ENCODE assay signal across 8 cellular contexts in the genomic region with DNA sequence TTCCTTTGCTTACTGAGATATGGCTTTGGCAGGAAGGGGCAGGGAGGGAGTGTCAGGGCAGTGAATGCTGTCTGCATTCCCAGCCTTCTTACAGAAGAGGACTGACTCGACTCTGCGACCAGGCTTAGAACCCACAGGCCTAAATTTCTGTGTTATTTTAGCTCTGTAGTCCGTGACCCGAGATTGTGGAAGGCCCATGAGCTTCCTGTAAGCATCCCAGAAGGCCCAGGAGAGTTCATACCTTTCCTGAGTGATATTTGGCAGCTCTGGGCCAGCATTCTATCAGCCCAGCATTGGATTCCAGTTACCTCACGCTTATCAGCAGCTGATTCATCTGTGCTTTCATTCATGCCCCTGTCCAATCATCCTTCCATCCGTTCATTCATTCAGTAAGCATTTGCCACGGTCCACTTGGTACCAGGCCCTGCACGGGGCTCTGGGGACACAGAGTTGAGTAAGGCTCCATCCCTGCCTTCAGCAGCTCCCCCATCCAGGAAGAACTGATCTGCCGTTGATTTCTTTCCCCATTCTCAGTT. TPM values are rescaled to one million over a fixed set of nuclear protein-coding genes. Genes with fewer than 3 reads are reported as not detected.
DNase-seq lines count a peak whose midpoint lies in the region; ATAC-seq, FAIRE-seq and TF ChIP-seq lines count a peak whose summit lies in the region.
"Had no signal": no experiment of that assay in that cellular context is flagged by ENCODE, and none has a peak within 500 bp of the region (broad histone marks: within the 10 kb centered on the region; RNA-seq: fewer than 3 reads in every experiment).

No MANE protein-coding gene starts in this region.

- TF ChIP-seq CTCF in brain microvascular endothelial cell (IDR thresholded peaks at IDR 0.05; ENCODE audit: low read depth, low read length, missing control alignments), result no peak
- TF ChIP-seq CTCF in right lobe of liver (IDR thresholded peaks at IDR 0.05), result no peak

- no peaks in the 10 kb centered on the region for H3K9me3 ChIP-seq in right lobe of liver

- peaks cover 16% of the 10 kb centered on the region for H3K36me3 ChIP-seq in brain microvascular endothelial cell (replicated peaks)
- H3K36me3 ChIP-seq in right lobe of liver, result peaks cover 0 to 14% (median 7%) of the 10 kb centered on the region in 4 donors
- H3K36me3 ChIP-seq in urinary bladder (ENCODE audit: insufficient read depth), result no peaks in the 10 kb centered on the region

- WGBS in right lobe of liver (ENCODE audit: insufficient coverage, low coverage, low lambda C conversion rate, missing lambda C conversion rate), result 56% methylated on average over 5 of the region's 9 CpGs
- WGBS in urinary bladder, result 57% methylated on average over 9 of the region's 9 CpGs

- ATAC-seq in HG03354 (IDR thresholded peaks at IDR 0.05; ENCODE audit: poor library complexity, severe bottlenecking, unreplicated experiment) (peak; percentile 58), right lobe of liver (peak; percentile 24 to 55 (median 40))
- ATAC-seq: T-cell had no signal

- H3K27me3 ChIP-seq in brain microvascular endothelial cell (replicated peaks) (no peaks in the 10 kb centered on the region), right lobe of liver (no peaks in the 10 kb centered on the region)

- in situ Hi-C loops in brain microvascular endothelial cell (cut with HindIII; ENCODE audit: low pct_ligation_motif_present, low sequenced_read_pairs), result no loop called here

- H3K27ac ChIP-seq in brain microvascular endothelial cell (peak overlapping the region; percentile 97), right lobe of liver (peak overlapping the region in 1 of 3 donors; percentile 16), urinary bladder (ENCODE audit: low read depth) (peak overlapping the region; percentile 5)

- TF ChIP-seq POLR2A in right lobe of liver (IDR thresholded peaks at IDR 0.05), result no peak

- H3K4me3 ChIP-seq in brain microvascular endothelial cell (ENCODE audit: low read depth, low read length) (no peak overlapping the region), right lobe of liver (no peak overlapping the region), urinary bladder (ENCODE audit: low read depth, low read length) (no peak overlapping the region)

- intact Hi-C loops in right lobe of liver (cut with DNase I), result loop anchor here in 1 of 2 donors (5.0 kb wide), 1 partner anchor 219 kb away; no protein-coding TSS in a partner anchor

- H3K4me1 ChIP-seq in right lobe of liver (peaks cover 0 to 7% (median 0%) of the 10 kb centered on the region in 4 donors), urinary bladder (ENCODE audit: insufficient read depth) (no peaks in the 10 kb centered on the region)

- FAIRE-seq in frontal cortex (lab: Jason Lieb, UNC), result no peak

- peak; percentile 99 for DNase-seq in brain microvascular endothelial cell
- DNase-seq in right lobe of liver, result peak in 1 of 3 donors; percentile 39
- DNase-seq in frontal cortex (ENCODE audit: low spot score in 2 of 2), result no peak
- no peak for DNase-seq in amygdala (lab: John Stamatoyannopoulos, UW)
- DNase-seq in NCI-H82 treated with DMSO at 0.1 percent for 48 hours (lab: John Stamatoyannopoulos, UW; ENCODE audit: unreplicated experiment), result no peak
- DNase-seq: T-cell had no signal

RNA-seq across cellular contexts. Expression of gene RPL26L1, which starts 28.2 kb away (rescaled TPM):
- 10 to 100 TPM; 14.2 to 33.4 (median 19.2) TPM for total RNA-seq in right lobe of liver
- total RNA-seq in urinary bladder, result 24.5 TPM
- 47.4 TPM for polyA plus RNA-seq in urinary bladder
- 33.8 TPM for total RNA-seq in frontal cortex

RNA-seq across cellular contexts. Expression of gene ATP6V0E1, which starts 52.5 kb away (rescaled TPM):
- total RNA-seq in right lobe of liver (100 to 1,000 TPM in 5 of 6 experiments, 10 to 100 TPM in 1; 83.1 to 202 (median 116) TPM), urinary bladder (118 TPM), frontal cortex (35.1 TPM)
- 324 TPM for polyA plus RNA-seq in urinary bladder
